1 cellular context compared by ENCODE assay signal in the genomic region with DNA sequence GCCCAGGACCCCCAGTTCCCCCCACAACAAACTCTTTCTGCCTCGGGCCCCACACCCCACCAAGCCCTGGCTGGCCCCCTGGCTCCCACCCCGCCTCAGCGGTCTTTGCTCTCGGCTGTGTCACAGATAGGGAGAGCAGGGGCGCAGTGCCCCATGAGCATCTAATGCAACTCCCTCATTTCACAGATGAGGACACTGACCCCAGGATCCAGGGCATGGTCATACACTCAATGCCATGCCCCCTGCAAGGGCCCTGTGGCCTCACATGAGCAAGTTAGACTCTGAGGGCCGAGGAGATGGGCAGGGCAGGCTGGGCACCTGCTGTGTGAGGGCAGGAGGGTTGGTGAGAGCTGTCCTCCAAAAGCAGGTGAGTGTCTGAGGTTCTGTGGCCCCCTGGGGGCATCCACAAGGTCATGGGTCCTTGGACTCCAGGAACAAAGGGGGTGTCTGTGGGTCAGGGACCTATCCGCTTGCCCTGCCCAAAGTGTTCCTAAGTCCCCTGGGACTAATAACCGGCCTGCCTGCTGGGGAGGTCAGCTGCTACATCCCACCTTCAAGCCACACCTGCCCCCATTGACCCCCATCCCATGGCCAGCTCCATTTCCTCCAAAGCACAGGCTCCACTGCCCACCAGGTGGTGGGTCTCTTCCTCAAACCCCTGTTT.
A peak's percentile ranks its signal among the peaks of the same experiment; 100 is the strongest.
TF ChIP-seq lines count a peak whose summit lies in the region.

No MANE protein-coding gene starts in this region.

TF ChIP-seq in GM23338, 12 proteins besides CTCF, POLR2A, EP300 and RAD21:
- TF ChIP-seq, protein P1, sequence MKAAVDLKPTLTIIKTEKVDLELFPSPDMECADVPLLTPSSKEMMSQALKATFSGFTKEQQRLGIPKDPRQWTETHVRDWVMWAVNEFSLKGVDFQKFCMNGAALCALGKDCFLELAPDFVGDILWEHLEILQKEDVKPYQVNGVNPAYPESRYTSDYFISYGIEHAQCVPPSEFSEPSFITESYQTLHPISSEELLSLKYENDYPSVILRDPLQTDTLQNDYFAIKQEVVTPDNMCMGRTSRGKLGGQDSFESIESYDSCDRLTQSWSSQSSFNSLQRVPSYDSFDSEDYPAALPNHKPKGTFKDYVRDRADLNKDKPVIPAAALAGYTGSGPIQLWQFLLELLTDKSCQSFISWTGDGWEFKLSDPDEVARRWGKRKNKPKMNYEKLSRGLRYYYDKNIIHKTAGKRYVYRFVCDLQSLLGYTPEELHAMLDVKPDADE (IDR thresholded peaks at IDR 0.05): no peak
- TF ChIP-seq, protein P2, sequence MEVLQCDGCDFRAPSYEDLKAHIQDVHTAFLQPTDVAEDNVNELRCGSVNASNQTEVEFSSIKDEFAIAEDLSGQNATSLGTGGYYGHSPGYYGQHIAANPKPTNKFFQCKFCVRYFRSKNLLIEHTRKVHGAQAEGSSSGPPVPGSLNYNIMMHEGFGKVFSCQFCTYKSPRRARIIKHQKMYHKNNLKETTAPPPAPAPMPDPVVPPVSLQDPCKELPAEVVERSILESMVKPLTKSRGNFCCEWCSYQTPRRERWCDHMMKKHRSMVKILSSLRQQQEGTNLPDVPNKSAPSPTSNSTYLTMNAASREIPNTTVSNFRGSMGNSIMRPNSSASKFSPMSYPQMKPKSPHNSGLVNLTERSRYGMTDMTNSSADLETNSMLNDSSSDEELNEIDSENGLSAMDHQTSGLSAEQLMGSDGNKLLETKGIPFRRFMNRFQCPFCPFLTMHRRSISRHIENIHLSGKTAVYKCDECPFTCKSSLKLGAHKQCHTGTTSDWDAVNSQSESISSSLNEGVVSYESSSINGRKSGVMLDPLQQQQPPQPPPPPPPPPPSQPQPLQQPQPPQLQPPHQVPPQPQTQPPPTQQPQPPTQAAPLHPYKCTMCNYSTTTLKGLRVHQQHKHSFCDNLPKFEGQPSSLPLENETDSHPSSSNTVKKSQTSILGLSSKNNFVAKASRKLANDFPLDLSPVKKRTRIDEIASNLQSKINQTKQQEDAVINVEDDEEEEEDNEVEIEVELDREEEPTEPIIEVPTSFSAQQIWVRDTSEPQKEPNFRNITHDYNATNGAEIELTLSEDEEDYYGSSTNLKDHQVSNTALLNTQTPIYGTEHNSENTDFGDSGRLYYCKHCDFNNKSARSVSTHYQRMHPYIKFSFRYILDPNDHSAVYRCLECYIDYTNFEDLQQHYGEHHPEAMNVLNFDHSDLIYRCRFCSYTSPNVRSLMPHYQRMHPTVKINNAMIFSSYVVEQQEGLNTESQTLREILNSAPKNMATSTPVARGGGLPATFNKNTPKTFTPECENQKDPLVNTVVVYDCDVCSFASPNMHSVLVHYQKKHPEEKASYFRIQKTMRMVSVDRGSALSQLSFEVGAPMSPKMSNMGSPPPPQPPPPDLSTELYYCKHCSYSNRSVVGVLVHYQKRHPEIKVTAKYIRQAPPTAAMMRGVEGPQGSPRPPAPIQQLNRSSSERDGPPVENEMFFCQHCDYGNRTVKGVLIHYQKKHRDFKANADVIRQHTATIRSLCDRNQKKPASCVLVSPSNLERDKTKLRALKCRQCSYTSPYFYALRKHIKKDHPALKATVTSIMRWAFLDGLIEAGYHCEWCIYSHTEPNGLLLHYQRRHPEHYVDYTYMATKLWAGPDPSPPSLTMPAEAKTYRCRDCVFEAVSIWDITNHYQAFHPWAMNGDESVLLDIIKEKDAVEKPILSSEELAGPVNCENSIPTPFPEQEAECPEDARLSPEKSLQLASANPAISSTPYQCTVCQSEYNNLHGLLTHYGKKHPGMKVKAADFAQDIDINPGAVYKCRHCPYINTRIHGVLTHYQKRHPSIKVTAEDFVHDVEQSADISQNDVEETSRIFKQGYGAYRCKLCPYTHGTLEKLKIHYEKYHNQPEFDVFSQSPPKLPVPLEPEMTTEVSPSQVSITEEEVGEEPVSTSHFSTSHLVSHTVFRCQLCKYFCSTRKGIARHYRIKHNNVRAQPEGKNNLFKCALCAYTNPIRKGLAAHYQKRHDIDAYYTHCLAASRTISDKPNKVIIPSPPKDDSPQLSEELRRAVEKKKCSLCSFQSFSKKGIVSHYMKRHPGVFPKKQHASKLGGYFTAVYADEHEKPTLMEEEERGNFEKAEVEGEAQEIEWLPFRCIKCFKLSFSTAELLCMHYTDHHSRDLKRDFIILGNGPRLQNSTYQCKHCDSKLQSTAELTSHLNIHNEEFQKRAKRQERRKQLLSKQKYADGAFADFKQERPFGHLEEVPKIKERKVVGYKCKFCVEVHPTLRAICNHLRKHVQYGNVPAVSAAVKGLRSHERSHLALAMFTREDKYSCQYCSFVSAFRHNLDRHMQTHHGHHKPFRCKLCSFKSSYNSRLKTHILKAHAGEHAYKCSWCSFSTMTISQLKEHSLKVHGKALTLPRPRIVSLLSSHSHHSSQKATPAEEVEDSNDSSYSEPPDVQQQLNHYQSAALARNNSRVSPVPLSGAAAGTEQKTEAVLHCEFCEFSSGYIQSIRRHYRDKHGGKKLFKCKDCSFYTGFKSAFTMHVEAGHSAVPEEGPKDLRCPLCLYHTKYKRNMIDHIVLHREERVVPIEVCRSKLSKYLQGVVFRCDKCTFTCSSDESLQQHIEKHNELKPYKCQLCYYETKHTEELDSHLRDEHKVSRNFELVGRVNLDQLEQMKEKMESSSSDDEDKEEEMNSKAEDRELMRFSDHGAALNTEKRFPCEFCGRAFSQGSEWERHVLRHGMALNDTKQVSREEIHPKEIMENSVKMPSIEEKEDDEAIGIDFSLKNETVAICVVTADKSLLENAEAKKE (CRISPR knock-in tag; IDR thresholded peaks at IDR 0.05): no peak
- TF ChIP-seq STAT1 (IDR thresholded peaks at IDR 0.05; ENCODE audit: unreplicated experiment) (no peak), POLR2AphosphoS5 (IDR thresholded peaks at IDR 0.05; ENCODE audit: low read depth) (peak; percentile 28; the same call in 1 of the 2 replicates)
TF ChIP-seq in GM23338: peak in this region for 1.
